8 cellular contexts compared by ENCODE assay signal in the genomic region with DNA sequence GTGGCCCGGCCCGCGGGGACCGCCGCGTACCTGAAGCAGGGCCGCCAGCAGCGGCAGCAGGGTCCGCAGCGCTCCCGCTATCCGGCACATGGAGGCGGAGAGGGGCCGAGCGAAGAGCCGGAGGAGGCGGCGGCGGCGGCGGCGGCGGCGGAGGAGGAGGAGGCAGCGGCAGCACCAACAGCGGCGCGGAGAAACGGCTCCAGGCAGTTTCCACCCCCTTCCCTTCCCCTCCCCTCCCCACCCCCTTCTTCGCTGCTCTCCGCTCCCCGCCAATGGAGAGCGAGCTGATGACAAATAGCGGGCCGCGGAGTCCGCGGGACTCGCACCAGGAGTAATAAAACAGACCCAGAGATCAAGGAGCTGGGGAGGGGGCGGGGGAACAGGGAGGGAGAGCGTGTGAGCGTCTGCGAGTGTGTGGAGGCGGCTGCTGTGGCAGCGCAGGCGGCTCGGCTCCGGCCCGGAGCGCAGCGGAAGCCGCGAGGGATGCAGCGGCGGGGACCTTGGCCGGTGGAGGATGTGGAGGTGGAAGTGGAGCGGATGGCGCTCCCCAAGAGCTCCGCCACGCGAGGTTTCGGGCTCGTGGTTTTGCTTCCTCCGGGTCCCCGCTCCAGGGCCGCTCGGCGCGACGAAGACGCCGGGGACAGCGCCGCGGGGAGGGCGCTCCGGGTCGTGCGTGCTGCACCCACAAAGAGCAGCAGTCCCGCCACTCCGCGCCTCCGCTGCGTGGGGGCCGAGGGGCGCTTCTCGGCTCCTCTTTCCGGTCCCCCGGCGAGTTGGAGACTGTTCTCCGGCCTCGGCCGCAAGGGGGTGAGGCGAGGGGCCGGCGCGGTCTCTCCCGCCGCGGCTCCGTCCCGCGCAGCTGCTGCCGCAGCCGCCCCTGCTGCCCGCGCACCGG. TPM values are rescaled to one million over a fixed set of nuclear protein-coding genes. Genes with fewer than 3 reads are reported as not detected.
DNase-seq lines count a peak whose midpoint lies in the region.

TSS of gene CDH2 (minus strand) at position 198 of the 895 bp plus-strand sequence. CDS start at position 90, 108 bp downstream.

- H3K4me3 Mint-ChIP-seq in T-helper 2 cell treated with Interferon-gamma antibody and Interleukin-4, amounts not matched to agents 5 μg/mL and 100 μg/mL, for 36 hours = peak within 1 kb of the TSS; percentile 75

- H3K4me1 Mint-ChIP-seq in T-helper 2 cell treated with Interferon-gamma antibody and Interleukin-4, amounts not matched to agents 5 μg/mL and 100 μg/mL, for 36 hours (ENCODE audit: low read depth) = no peaks in the 10 kb centered on the region

- H3K36me3 Mint-ChIP-seq in T-helper 2 cell treated with Interferon-gamma antibody and Interleukin-4, amounts not matched to agents 5 μg/mL and 100 μg/mL, for 36 hours (ENCODE audit: low read depth) = no peaks in the 10 kb centered on the region

- in situ Hi-C loops in endometrial microvascular endothelial cells (cut with HindIII; ENCODE audit: inconsistent ontology term, low pct_unique_long_range_greater_than_20kb, low sequenced_read_pairs) = no loop called here

- H3K9me3 Mint-ChIP-seq in T-helper 2 cell treated with Interferon-gamma antibody and Interleukin-4, amounts not matched to agents 5 μg/mL and 100 μg/mL, for 36 hours = no peaks in the 10 kb centered on the region

- peak within 1 kb of the TSS; percentile 76 for H3K27ac ChIP-seq in temporal lobe (ENCODE audit: low read depth, low read length)

- no peak within 1 kb of the TSS for H3K27ac Mint-ChIP-seq in T-helper 2 cell treated with Interferon-gamma antibody and Interleukin-4, amounts not matched to agents 5 μg/mL and 100 μg/mL, for 36 hours

- DNase-seq in SKM-1 treated with dmso at 0.1 percent for 144 hours (lab: John Stamatoyannopoulos, UW; ENCODE audit: unreplicated experiment) (peak; percentile 65), SKM-1 (lab: John Stamatoyannopoulos, UW; ENCODE audit: unreplicated experiment) (no peak), NCI-H1092 (lab: John Stamatoyannopoulos, UW) (peak; percentile 96), medulla oblongata (ENCODE audit: extremely low spot score) (peak; percentile 88), LoVo (ENCODE audit: low spot score) (no peak)
- peak; percentile 9 for DNase-seq in T-helper 2 cell treated with Interferon-gamma antibody and Interleukin-4, amounts not matched to agents 5 μg/mL and 100 μg/mL, for 36 hours (ENCODE audit: low spot score)

- peaks cover 32% of the 10 kb centered on the region for H3K27me3 Mint-ChIP-seq in T-helper 2 cell treated with Interferon-gamma antibody and Interleukin-4, amounts not matched to agents 5 μg/mL and 100 μg/mL, for 36 hours (ENCODE audit: low read depth)

RNA-seq across cellular contexts. Expression of gene CDH2, which starts in this region (rescaled TPM):
- total RNA-seq in endometrial microvascular endothelial cells (ENCODE audit: inconsistent ontology term) (77.4 TPM), temporal lobe (150 TPM)

Comparison
In these comparisons a context has a peak if more than half of its experiments do, and no peak if none do; other contexts are left out.
1. DNase-seq: peak in SKM-1 treated with dmso at 0.1 percent for 144 hours (single experiment), NCI-H1092 (single experiment), T-helper 2 cell treated with Interferon-gamma antibody and Interleukin-4, amounts not matched to agents 5 μg/mL and 100 μg/mL, for 36 hours (single experiment) and medulla oblongata (single experiment); none in SKM-1 (single experiment) and LoVo (single experiment).